In the genomic region with DNA sequence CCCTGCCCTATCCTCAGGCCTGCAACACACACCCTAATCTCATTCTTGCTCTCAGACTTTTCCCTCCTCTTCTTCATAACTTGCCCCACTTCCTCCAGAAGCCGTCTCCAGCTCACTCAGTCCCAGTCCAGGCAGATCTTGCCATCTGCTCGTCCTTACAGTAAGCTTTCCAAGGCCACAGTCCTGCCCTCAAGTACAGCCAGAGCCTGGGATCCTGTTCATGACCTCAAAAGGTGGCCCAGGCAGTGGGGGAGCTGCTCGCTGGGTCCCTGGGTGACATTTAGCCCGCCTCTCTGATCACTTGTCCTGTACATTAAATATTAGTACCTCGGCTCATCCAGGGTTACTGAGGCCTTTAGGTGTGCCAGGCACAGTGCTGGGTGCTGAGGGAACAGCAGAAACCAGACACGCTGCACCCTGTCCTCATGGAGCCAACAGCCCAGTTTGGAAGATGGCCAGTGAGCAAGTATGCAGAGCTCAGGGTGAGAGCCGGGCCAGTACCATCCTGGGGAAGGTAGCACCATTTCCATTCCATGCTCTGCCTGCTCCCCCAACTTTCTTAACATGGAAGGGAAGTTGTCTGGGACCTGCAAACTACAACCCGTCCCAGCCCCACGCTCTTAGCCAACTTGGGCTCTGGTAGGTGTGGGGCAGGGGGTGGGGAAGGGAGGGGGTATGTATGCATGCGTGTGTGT, we compare ENCODE assay signal across 17 cellular contexts.
"Had no signal": no experiment of that assay in that cellular context is flagged by ENCODE, and none has a peak within 500 bp of the region (broad histone marks: within the 10 kb centered on the region; RNA-seq: fewer than 3 reads in every experiment).

No MANE protein-coding gene starts in this region.

- H3K9me3 Mint-ChIP-seq: type B pancreatic cell had no signal

- H3K36me3 ChIP-seq: heart left ventricle, suprapubic skin, thyroid gland, uterus had no signal

- H3K4me3 Mint-ChIP-seq: type B pancreatic cell had no signal

- H3K9me3 ChIP-seq: heart left ventricle, suprapubic skin, thyroid gland, uterus had no signal

- H3K4me3 ChIP-seq: suprapubic skin, thyroid gland, uterus had no signal

- H3K36me3 Mint-ChIP-seq: naive thymus-derived CD4-positive, alpha-beta T cell; type B pancreatic cell had no signal

- ATAC-seq: heart left ventricle; naive thymus-derived CD4-positive, alpha-beta T cell; right cardiac atrium; stimulated activated naive CD8-positive, alpha-beta T cell treated with anti-CD3 and anti-CD28 coated beads, Interleukin-15, Interleukin-2, amounts not matched to agents 100 U/mL and 50 U/mL, for 24 hours had no signal

- DNase-seq: cortex of kidney; dorsolateral prefrontal cortex; effector CD8-positive, alpha-beta T cell; foreskin melanocyte; heart left ventricle; hypothalamus; kidney glomerular epithelial cell; mammary epithelial cell; naive thymus-derived CD4-positive, alpha-beta T cell; right cardiac atrium; small intestine; stimulated activated CD4-positive, alpha-beta T cell treated with anti-CD3 and anti-CD28 coated beads, Interleukin-12 subunit alpha, Interleukin-12 subunit beta, amount 100 ng/mL, for 4 hours; stimulated activated naive CD8-positive, alpha-beta T cell treated with anti-CD3 and anti-CD28 coated beads, Interleukin-15, Interleukin-2, amounts not matched to agents 100 U/mL and 50 U/mL, for 24 hours; thyroid gland; uterus had no signal

- H3K27me3 ChIP-seq: dorsolateral prefrontal cortex, suprapubic skin, thyroid gland, uterus had no signal

- H3K27ac ChIP-seq: heart left ventricle, suprapubic skin, thyroid gland, uterus had no signal

- H3K4me1 ChIP-seq: thyroid gland, uterus had no signal
